In the genomic region with DNA sequence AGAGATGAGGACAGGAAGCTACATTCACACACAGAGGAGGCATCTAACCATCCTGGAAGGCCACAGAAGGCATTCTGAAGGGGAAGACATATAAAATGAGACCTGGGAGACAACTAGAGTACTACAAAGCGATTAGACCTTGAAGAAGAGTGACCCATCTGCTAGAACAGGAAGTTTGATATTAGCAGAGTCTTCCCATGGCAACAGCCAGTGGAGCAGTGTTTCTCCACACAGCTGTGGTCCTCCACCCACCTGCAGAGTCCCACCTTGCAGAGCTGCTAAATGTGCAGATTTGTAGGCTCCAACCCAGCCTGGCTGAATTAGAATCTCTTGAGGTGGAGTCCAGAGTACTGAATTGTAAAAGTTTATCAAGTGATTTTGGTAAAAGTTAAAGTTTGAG, we compare ENCODE assay signal across 25 cellular contexts.
DNase-seq lines count a peak whose midpoint lies in the region; ATAC-seq and TF ChIP-seq lines count a peak whose summit lies in the region.
"Had no signal": no experiment of that assay in that cellular context is flagged by ENCODE, and none has a peak within 500 bp of the region (broad histone marks: within the 10 kb centered on the region; RNA-seq: fewer than 3 reads in every experiment).

No MANE protein-coding gene starts in this region.

- no peak overlapping the region for H3K27ac ChIP-seq in smooth muscle cell (ENCODE audit: low read depth)
- H3K27ac ChIP-seq: BLaER1, SK-N-MC had no signal

- peaks cover 0 to 11% (median 9%) of the 10 kb centered on the region in 3 donors for H3K27me3 Mint-ChIP-seq in naive B cell

- no peaks in the 10 kb centered on the region for H4K20me1 ChIP-seq in smooth muscle cell (ENCODE audit: low read depth)
- H4K20me1 ChIP-seq: BLaER1 had no signal

- peaks cover 9 to 12% (median 10%) of the 10 kb centered on the region in 3 donors for H3K4me1 Mint-ChIP-seq in naive B cell
- H3K4me1 Mint-ChIP-seq: CD4-positive, CD25-positive, alpha-beta regulatory T cell; GM23338 had no signal

- H3K4me3 Mint-ChIP-seq in naive B cell: peak overlapping the region in 1 of 8 donors; percentile 8
- H3K4me3 Mint-ChIP-seq: CD4-positive, CD25-positive, alpha-beta regulatory T cell; GM23338; H9; T-helper 1 cell treated with Interleukin-12 subunit alpha and Interleukin-12 subunit beta and Interleukin-4 antibody, amounts not matched to agents 30 μg/mL and 1 μg/mL, for 36 hours had no signal

- ATAC-seq in HG02759 (IDR thresholded peaks at IDR 0.05; ENCODE audit: unreplicated experiment): peak; percentile 48
- ATAC-seq in naive B cell (ENCODE audit: low read depth in 2 of 2): peak; percentile 93 to 95
- no peak for ATAC-seq in GM19395 (IDR thresholded peaks at IDR 0.05; ENCODE audit: unreplicated experiment)
- ATAC-seq: GM12878, GM23338, HepG2 had no signal

- H3K79me2 ChIP-seq in smooth muscle cell (ENCODE audit: low read depth): no peaks in the 10 kb centered on the region

- no peaks in the 10 kb centered on the region for H3K36me3 ChIP-seq in smooth muscle cell (ENCODE audit: low read depth)
- H3K36me3 ChIP-seq: BLaER1 had no signal

- H2AFZ ChIP-seq in smooth muscle cell (ENCODE audit: low read depth): no peak overlapping the region
- H2AFZ ChIP-seq: GM23338 had no signal

- H3K36me3 Mint-ChIP-seq in naive B cell: no peaks in the 10 kb centered on the region
- H3K36me3 Mint-ChIP-seq: CD4-positive, CD25-positive, alpha-beta regulatory T cell had no signal

- 100% methylated on average over 1 of the region's 1 CpG for WGBS in smooth muscle cell (ENCODE audit: low lambda C conversion rate)

- H3K9ac ChIP-seq in smooth muscle cell (ENCODE audit: low read depth): no peak overlapping the region
- H3K9ac ChIP-seq: BLaER1 had no signal

- no peak overlapping the region for H3K4me3 ChIP-seq in smooth muscle cell
- H3K4me3 ChIP-seq: BLaER1, GM12878, GM23338, SK-N-MC had no signal

- H3K4me1 ChIP-seq in smooth muscle cell (ENCODE audit: low read depth): no peaks in the 10 kb centered on the region

- peaks cover 0 to 2% (median 0%) of the 10 kb centered on the region in 7 donors for H3K9me3 Mint-ChIP-seq in naive B cell
- H3K9me3 Mint-ChIP-seq: T-helper 1 cell treated with Interleukin-12 subunit alpha and Interleukin-12 subunit beta and Interleukin-4 antibody, amounts not matched to agents 30 μg/mL and 1 μg/mL, for 36 hours had no signal

- no peak overlapping the region for H3K4me2 ChIP-seq in smooth muscle cell
- H3K4me2 ChIP-seq: BLaER1, GM23338 had no signal

- TF ChIP-seq CTCF in smooth muscle cell (IDR thresholded peaks at IDR 0.05; ENCODE audit: borderline replicate concordance, insufficient read depth, poor library complexity, severe bottlenecking): no peak

- H3K9me3 ChIP-seq in smooth muscle cell (replicated peaks; ENCODE audit: low read depth): no peaks in the 10 kb centered on the region

- peak overlapping the region; percentile 11 to 86 (median 42) for H3K27ac Mint-ChIP-seq in naive B cell
- H3K27ac Mint-ChIP-seq: CD4-positive, CD25-positive, alpha-beta regulatory T cell; GM23338; H9; T-helper 1 cell treated with Interleukin-12 subunit alpha and Interleukin-12 subunit beta and Interleukin-4 antibody, amounts not matched to agents 30 μg/mL and 1 μg/mL, for 36 hours had no signal

- H3F3A ChIP-seq in smooth muscle cell (ENCODE audit: low read depth): no peaks in the 10 kb centered on the region

- H3K27me3 ChIP-seq in smooth muscle cell (ENCODE audit: low read depth): no peaks in the 10 kb centered on the region
- H3K27me3 ChIP-seq: BLaER1 had no signal

- DNase-seq in NCI-H146 (lab: John Stamatoyannopoulos, UW): peak; percentile 9
- DNase-seq in NCI-H146 treated with DMSO at 0.1 percent for 48 hours (lab: John Stamatoyannopoulos, UW; ENCODE audit: unreplicated experiment): no peak
- peak; percentile 44 for DNase-seq in NAMALWA (ENCODE audit: low spot score)
- peak; percentile 42 for DNase-seq in naive B cell
- no peak for DNase-seq in smooth muscle cell (lab: John Stamatoyannopoulos, UW; ENCODE audit: unreplicated experiment)
- DNase-seq in stimulated activated CD4-positive, alpha-beta T cell treated with anti-CD3 and anti-CD28 coated beads, Interleukin-4, amount 100 ng/mL, for 4 hours: no peak
- DNase-seq: 8988T; ACHN; CD4-positive, CD25-positive, alpha-beta regulatory T cell; H9; NCI-H1105; NCI-H1694; NCI-H2029 treated with DMSO at 0.1 percent for 48 hours; NCI-H446 treated with DMSO at 0.1 percent for 48 hours; NCI-H526; SIG-M5; SW 1271 had no signal

Comparison
In these comparisons a context has a peak if more than half of its experiments do, and no peak if none do; other contexts are left out.
1. DNase-seq: peak in NCI-H146 (single experiment), NAMALWA (single experiment) and naive B cell (single experiment); none in NCI-H146 treated with DMSO at 0.1 percent for 48 hours (single experiment), smooth muscle cell (single experiment) and stimulated activated CD4-positive, alpha-beta T cell treated with anti-CD3 and anti-CD28 coated beads, Interleukin-4, amount 100 ng/mL, for 4 hours (0 of 2).